In genomic region chrX:52363247-52363883, GRCh38 we compare ENCODE assay signal across 13 cellular contexts. TPM values are rescaled to one million over a fixed set of nuclear protein-coding genes. Genes with fewer than 3 reads are reported as not detected.
A peak's percentile ranks its signal among the peaks of the same experiment; 100 is the strongest.
DNase-seq lines count a peak whose midpoint lies in the region; ATAC-seq and TF ChIP-seq lines count a peak whose summit lies in the region.
"Had no signal": no experiment of that assay in that cellular context is flagged by ENCODE, and none has a peak within 500 bp of the region (broad histone marks: within the 10 kb centered on the region; RNA-seq: fewer than 3 reads in every experiment).

No MANE protein-coding gene starts in this region.

- H4K20me1 ChIP-seq in GM23338 (replicated peaks; ENCODE audit: insufficient read depth) (no peaks in the 10 kb centered on the region), osteoblast (ENCODE audit: insufficient read depth, low read length) (no peaks in the 10 kb centered on the region)

- intact Hi-C loops in activated CD8-positive, alpha-beta T cell treated with anti-CD3 and anti-CD28 coated beads for 36 hours (cut with micrococcal nuclease): no loop called here

- no peaks in the 10 kb centered on the region for H3K4me1 ChIP-seq in GM23338 (ENCODE audit: insufficient read depth)
- H3K4me1 ChIP-seq in osteoblast (ENCODE audit: insufficient read depth, low read length): no peaks in the 10 kb centered on the region
- H3K4me1 ChIP-seq: gastroesophageal sphincter, pancreas had no signal

- no peak overlapping the region for H2AFZ ChIP-seq in GM23338
- H2AFZ ChIP-seq in osteoblast (ENCODE audit: low read length): no peak overlapping the region

- no peaks in the 10 kb centered on the region for H3K9me2 ChIP-seq in GM23338 (ENCODE audit: insufficient read depth)

- no peaks in the 10 kb centered on the region; the same call in 2 of the 3 replicates for H3K9me3 Mint-ChIP-seq in GM23338
- peaks cover 2% of the 10 kb centered on the region for H3K9me3 Mint-ChIP-seq in activated CD8-positive, alpha-beta T cell treated with anti-CD3 and anti-CD28 coated beads for 36 hours

- POLR2A ChIA-PET in activated CD8-positive, alpha-beta T cell treated with anti-CD3 and anti-CD28 coated beads for 36 hours (lab: Charles Lee): no interaction called here

- peak; percentile 35 for DNase-seq in GM23338 (ENCODE audit: low spot score)
- peak; percentile 95 for DNase-seq in OCI-M1 (lab: John Stamatoyannopoulos, UW)
- DNase-seq in dermis blood vessel endothelial cell: peak; percentile 2
- no peak for DNase-seq in osteoblast (ENCODE audit: insufficient read length, low spot score, missing footprints)
- no peak for DNase-seq in activated CD8-positive, alpha-beta T cell treated with anti-CD3 and anti-CD28 coated beads for 36 hours
- DNase-seq: activated CD8-positive, alpha-beta T cell treated with anti-CD3 and anti-CD28 coated beads, Interleukin-2, amount 10 ng/mL, durations not matched to agents 7 days and 5 days; activated naive CD4-positive, alpha-beta T cell treated with anti-CD3 and anti-CD28 coated beads, Interleukin-2, amount 50 U/mL, for 16 hours; pancreas had no signal

- H3K4me3 ChIP-seq in GM23338 (no peak overlapping the region), osteoblast (ENCODE audit: insufficient read depth, low read length) (no peak overlapping the region)
- H3K4me3 ChIP-seq: gastroesophageal sphincter, lung, pancreas had no signal

- no peaks in the 10 kb centered on the region for H3K4me1 Mint-ChIP-seq in GM23338
- H3K4me1 Mint-ChIP-seq in activated CD8-positive, alpha-beta T cell treated with anti-CD3 and anti-CD28 coated beads for 36 hours (ENCODE audit: low read depth): no peaks in the 10 kb centered on the region
- H3K4me1 Mint-ChIP-seq: stimulated activated memory B cell treated with anti-CD40 and anti-IgM and Interleukin-4, amounts not matched to agents 10 μg/mL and 1 μg/mL and 100 μg/mL, for 72 hours had no signal

- H3K36me3 ChIP-seq in GM23338 (ENCODE audit: insufficient read depth) (no peaks in the 10 kb centered on the region), osteoblast (ENCODE audit: insufficient read depth, low read length) (no peaks in the 10 kb centered on the region)
- H3K36me3 ChIP-seq: gastroesophageal sphincter, pancreas had no signal

- H3K27ac Mint-ChIP-seq in GM23338: no peak overlapping the region
- no peak overlapping the region for H3K27ac Mint-ChIP-seq in activated CD8-positive, alpha-beta T cell treated with anti-CD3 and anti-CD28 coated beads for 36 hours
- H3K27ac Mint-ChIP-seq: activated CD8-positive, alpha-beta T cell treated with anti-CD3 and anti-CD28 coated beads, Interleukin-2, amount 10 ng/mL, durations not matched to agents 7 days and 5 days; stimulated activated memory B cell treated with anti-CD40 and anti-IgM and Interleukin-4, amounts not matched to agents 10 μg/mL and 1 μg/mL and 100 μg/mL, for 72 hours had no signal

- peaks cover 2% of the 10 kb centered on the region for H3K27me3 Mint-ChIP-seq in GM23338 (ENCODE audit: insufficient read depth, low read depth, poor library complexity)
- H3K27me3 Mint-ChIP-seq in activated CD8-positive, alpha-beta T cell treated with anti-CD3 and anti-CD28 coated beads for 36 hours: peaks cover 2% of the 10 kb centered on the region
- H3K27me3 Mint-ChIP-seq: stimulated activated memory B cell treated with anti-CD40 and anti-IgM and Interleukin-4, amounts not matched to agents 10 μg/mL and 1 μg/mL and 100 μg/mL, for 72 hours had no signal

- H3K79me2 ChIP-seq in GM23338 (replicated peaks; ENCODE audit: insufficient read depth) (no peaks in the 10 kb centered on the region), osteoblast (ENCODE audit: insufficient read depth, low read length) (no peaks in the 10 kb centered on the region)

- H3F3A ChIP-seq in GM23338 (replicated peaks; ENCODE audit: low read depth): no peaks in the 10 kb centered on the region

- no peak overlapping the region for H3K27ac ChIP-seq in GM23338 (ENCODE audit: low read depth)
- H3K27ac ChIP-seq in osteoblast (ENCODE audit: low read depth, low read length): no peak overlapping the region
- H3K27ac ChIP-seq: gastroesophageal sphincter, pancreas had no signal

- H3K36me3 Mint-ChIP-seq in GM23338 (ENCODE audit: low read depth): no peaks in the 10 kb centered on the region
- no peaks in the 10 kb centered on the region for H3K36me3 Mint-ChIP-seq in activated CD8-positive, alpha-beta T cell treated with anti-CD3 and anti-CD28 coated beads for 36 hours (ENCODE audit: low read depth)
- H3K36me3 Mint-ChIP-seq: stimulated activated memory B cell treated with anti-CD40 and anti-IgM and Interleukin-4, amounts not matched to agents 10 μg/mL and 1 μg/mL and 100 μg/mL, for 72 hours had no signal

- TF ChIP-seq CTCF in GM23338 (conservative IDR thresholded peaks at IDR 0.05; ENCODE audit: low read depth in 2 of 2): peak; percentile 23 to 47; a peak in 2 of 4 replicates
- TF ChIP-seq CTCF in osteoblast (IDR thresholded peaks at IDR 0.05; ENCODE audit: extremely low read depth, low read depth, low read length): peak; percentile 17
- no peak for TF ChIP-seq CTCF in activated CD8-positive, alpha-beta T cell treated with anti-CD3 and anti-CD28 coated beads for 36 hours (IDR thresholded peaks at IDR 0.05)

- ATAC-seq in GM23338 (no peak; the same call in 2 of the 3 replicates), HG03442 (IDR thresholded peaks at IDR 0.05; ENCODE audit: unreplicated experiment) (no peak), HG03095 (IDR thresholded peaks at IDR 0.05; ENCODE audit: unreplicated experiment) (no peak)
- no peak for ATAC-seq in activated CD8-positive, alpha-beta T cell treated with anti-CD3 and anti-CD28 coated beads for 36 hours
- ATAC-seq: activated CD8-positive, alpha-beta T cell treated with anti-CD3 and anti-CD28 coated beads, Interleukin-2, amount 10 ng/mL, durations not matched to agents 7 days and 5 days; gastroesophageal sphincter; pancreas; stimulated activated memory B cell treated with anti-CD40 and anti-IgM and Interleukin-4, amounts not matched to agents 10 μg/mL and 1 μg/mL and 100 μg/mL, for 72 hours had no signal

- no peak overlapping the region for H3K4me3 Mint-ChIP-seq in GM23338
- no peak overlapping the region for H3K4me3 Mint-ChIP-seq in activated CD8-positive, alpha-beta T cell treated with anti-CD3 and anti-CD28 coated beads for 36 hours
- H3K4me3 Mint-ChIP-seq: activated CD8-positive, alpha-beta T cell treated with anti-CD3 and anti-CD28 coated beads, Interleukin-2, amount 10 ng/mL, durations not matched to agents 7 days and 5 days; stimulated activated memory B cell treated with anti-CD40 and anti-IgM and Interleukin-4, amounts not matched to agents 10 μg/mL and 1 μg/mL and 100 μg/mL, for 72 hours had no signal

- CTCF ChIA-PET in activated CD8-positive, alpha-beta T cell treated with anti-CD3 and anti-CD28 coated beads for 36 hours (lab: Charles Lee): no interaction called here

- no peak overlapping the region for H3K4me2 ChIP-seq in GM23338
- no peak overlapping the region for H3K4me2 ChIP-seq in osteoblast (ENCODE audit: insufficient read depth, low read length)

- peaks cover 3% of the 10 kb centered on the region for H3K9me3 ChIP-seq in osteoblast (ENCODE audit: low read depth, low read length)
- H3K9me3 ChIP-seq: gastroesophageal sphincter, pancreas had no signal

- no peaks in the 10 kb centered on the region for H3K27me3 ChIP-seq in GM23338 (ENCODE audit: insufficient read depth)
- H3K27me3 ChIP-seq in osteoblast (ENCODE audit: insufficient read depth, low read length): peaks cover 13% of the 10 kb centered on the region
- H3K27me3 ChIP-seq: gastroesophageal sphincter had no signal

TF ChIP-seq in GM23338, 12 proteins besides CTCF, POLR2A, EP300 and RAD21 (continues in another document):
- TF ChIP-seq EZH2phosphoT487 (IDR thresholded peaks at IDR 0.05; ENCODE audit: unreplicated experiment): no peak
- TF ChIP-seq POLR2AphosphoS5 (IDR thresholded peaks at IDR 0.05; ENCODE audit: low read depth): no peak
- no peak for TF ChIP-seq JUNB (IDR thresholded peaks at IDR 0.05; ENCODE audit: unreplicated experiment)
- no peak for TF ChIP-seq ZNF331 (CRISPR knock-in tag; IDR thresholded peaks at IDR 0.05; ENCODE audit: low read depth)
- TF ChIP-seq CREB1 (CRISPR knock-in tag; IDR thresholded peaks at IDR 0.05; ENCODE audit: low read depth): no peak

RNA-seq across cellular contexts. Expression of gene XAGE2, which starts 5.5 kb away (rescaled TPM):
- total RNA-seq in GM23338 (2014; rRNA removed; shearing (Covaris generic)): not detected in 2 replicates
- polyA plus RNA-seq in GM23338 (2016; fragmentation: Nextera tagmentation; extraction: Ambion mirVana): not detected in 2 replicates
- not detected in 2 replicates for total RNA-seq in dermis blood vessel endothelial cell
- not detected in 2 replicates for total RNA-seq in osteoblast
- not detected for total RNA-seq in activated CD8-positive, alpha-beta T cell treated with anti-CD3 and anti-CD28 coated beads for 36 hours
- total RNA-seq: activated CD8-positive, alpha-beta T cell treated with anti-CD3 and anti-CD28 coated beads, Interleukin-2, amount 10 ng/mL, durations not matched to agents 7 days and 5 days; gastroesophageal sphincter; pancreas had no signal

Comparison
In these comparisons a context has a peak if more than half of its experiments do, and no peak if none do; other contexts are left out.
1. DNase-seq: peak in GM23338 (single experiment), OCI-M1 (single experiment) and dermis blood vessel endothelial cell (single experiment); none in osteoblast (single experiment) and activated CD8-positive, alpha-beta T cell treated with anti-CD3 and anti-CD28 coated beads for 36 hours (single experiment).